In the genomic region with DNA sequence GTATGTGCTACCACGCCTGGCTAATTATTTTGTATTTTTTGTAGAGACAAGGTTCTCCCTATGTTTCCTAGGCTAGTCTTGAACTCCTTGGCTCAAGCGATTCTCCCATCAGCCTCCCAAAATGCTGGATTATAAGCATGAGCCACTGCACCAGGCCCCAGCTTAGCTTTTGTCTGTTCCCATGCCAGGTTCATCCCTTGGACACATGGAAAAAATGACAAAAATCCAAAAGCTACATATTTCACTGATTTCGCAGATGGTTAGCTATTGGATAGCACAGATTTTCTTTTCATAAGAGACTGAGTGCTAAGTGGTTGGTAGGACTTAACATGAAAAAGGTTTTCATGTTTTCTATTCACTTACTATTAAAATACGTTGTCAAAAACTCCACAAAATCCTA, we compare ENCODE assay signal across 31 cellular contexts.
"Had no signal": no experiment of that assay in that cellular context is flagged by ENCODE, and none has a peak within 500 bp of the region (broad histone marks: within the 10 kb centered on the region; RNA-seq: fewer than 3 reads in every experiment).

No MANE protein-coding gene starts in this region.

- H3K27me3 ChIP-seq: brain microvascular endothelial cell, cardiac muscle cell, Peyer's patch had no signal

- ATAC-seq: activated CD8-positive, alpha-beta memory T cell treated with anti-CD3 and anti-CD28 coated beads, Interleukin-2, amount 10 ng/mL, durations not matched to agents 7 days and 5 days; activated naive CD8-positive, alpha-beta T cell treated with anti-CD3 and anti-CD28 coated beads, Interleukin-2, amount 50 U/mL, for 24 hours; PC-3; Right ventricle myocardium inferior; SK-N-SH treated with all-trans-retinoic acid at 6 μM for 48 hours; T-cell; T-helper 17 cell had no signal

- DNase-seq: activated B cell treated with CpG ODN at 0.5 μM for 24 hours; activated CD4-positive, alpha-beta memory T cell treated with anti-CD3 and anti-CD28 coated beads, Interleukin-2, amount 10 ng/mL, durations not matched to agents 7 days and 5 days; activated CD4-positive, alpha-beta T cell treated with anti-CD3 and anti-CD28 coated beads for 48 hours; activated CD4-positive, CD25-positive, alpha-beta regulatory T cell treated with anti-CD3 and anti-CD28 coated beads, Interleukin-2, amount 50 U/mL, for 72 hours; activated CD8-positive, alpha-beta memory T cell treated with anti-CD3 and anti-CD28 coated beads for 24 hours; activated CD8-positive, alpha-beta memory T cell treated with anti-CD3 and anti-CD28 coated beads, Interleukin-2, amount 10 ng/mL, durations not matched to agents 7 days and 5 days; activated CD8-positive, alpha-beta memory T cell treated with anti-CD3 and anti-CD28 coated beads, Interleukin-2, amount 50 U/mL, for 48 hours; activated effector memory CD4-positive, alpha-beta T cell treated with Interleukin-2 at 50 U/mL for 16 hours; activated naive CD4-positive, alpha-beta T cell treated with anti-CD3 and anti-CD28 coated beads, Interleukin-2, amount 10 ng/mL, durations not matched to agents 7 days and 5 days; activated naive CD8-positive, alpha-beta T cell treated with anti-CD3 and anti-CD28 coated beads, Interleukin-2, amount 50 U/mL, for 24 hours; activated T-cell treated with anti-CD3 and anti-CD28 coated beads, Interleukin-2, amount 50 U/mL, for 48 hours; anterior cingulate cortex; brain microvascular endothelial cell; Karpas-422; NCI-H1105; NCI-H1436; NCI-H1694 treated with DMSO at 0.1 percent for 48 hours; NCI-H2029; NCI-H345; NCI-H524 treated with DMSO at 0.1 percent for 48 hours; NK-92 treated with Interleukin-12 subunit alpha and Interleukin-12 subunit beta, amount 100 ng/mL, for 24 hours; PC-3; Peyer's patch; RPMI8226; SIG-M5; T-cell; T-helper 17 cell had no signal

- H3K36me3 ChIP-seq: brain microvascular endothelial cell, cardiac muscle cell, Peyer's patch had no signal

- H3K4me1 ChIP-seq: Peyer's patch had no signal

- H3K4me3 ChIP-seq: cardiac muscle cell, Peyer's patch had no signal

- H3K27ac ChIP-seq: brain microvascular endothelial cell, cardiac muscle cell, Peyer's patch, VCaP had no signal

- H3K9me3 ChIP-seq: Peyer's patch had no signal
